In genomic region chr19:47340477-47341208, GRCh38 we compare ENCODE assay signal across 2 cellular contexts.
TF ChIP-seq lines count a peak whose summit lies in the region.

No MANE protein-coding gene starts in this region.

TF ChIP-seq in IMR-90, 13 proteins besides CTCF, POLR2A, EP300 and RAD21:
- TF ChIP-seq RFX5 (IDR thresholded peaks at IDR 0.05; ENCODE audit: low read depth, low read length) (no peak), CEBPB (IDR thresholded peaks at IDR 0.05; ENCODE audit: low read depth, low read length) (peak; percentile 62), ELK1 (IDR thresholded peaks at IDR 0.05; ENCODE audit: borderline replicate concordance, low read depth, low read length) (no peak), CHD1 (IDR thresholded peaks at IDR 0.05; ENCODE audit: low read depth, low read length) (no peak), RCOR1 (IDR thresholded peaks at IDR 0.05; ENCODE audit: insufficient replicate concordance, low read length) (no peak)

TF ChIP-seq in H1, 55 proteins besides CTCF, POLR2A, EP300 and RAD21:
- TF ChIP-seq SP4 (IDR thresholded peaks at IDR 0.05; ENCODE audit: low read length): no peak
- no peak for TF ChIP-seq RFX5 (IDR thresholded peaks at IDR 0.05; ENCODE audit: borderline replicate concordance, low read depth, low read length)
- TF ChIP-seq SIX5 (IDR thresholded peaks at IDR 0.05; ENCODE audit: low read depth, low read length): no peak
- TF ChIP-seq CBX8 (IDR thresholded peaks at IDR 0.05; ENCODE audit: borderline replicate concordance, low read depth, low read length): no peak
- no peak for TF ChIP-seq RXRA (IDR thresholded peaks at IDR 0.05; ENCODE audit: insufficient read depth, low read depth, low read length)
- TF ChIP-seq TBP (IDR thresholded peaks at IDR 0.05; ENCODE audit: low read depth, low read length): no peak
- peak; percentile 30; the same call in 1 of the 2 replicates for TF ChIP-seq CEBPB (IDR thresholded peaks at IDR 0.05; ENCODE audit: low read depth, low read length)
